In the genomic region with DNA sequence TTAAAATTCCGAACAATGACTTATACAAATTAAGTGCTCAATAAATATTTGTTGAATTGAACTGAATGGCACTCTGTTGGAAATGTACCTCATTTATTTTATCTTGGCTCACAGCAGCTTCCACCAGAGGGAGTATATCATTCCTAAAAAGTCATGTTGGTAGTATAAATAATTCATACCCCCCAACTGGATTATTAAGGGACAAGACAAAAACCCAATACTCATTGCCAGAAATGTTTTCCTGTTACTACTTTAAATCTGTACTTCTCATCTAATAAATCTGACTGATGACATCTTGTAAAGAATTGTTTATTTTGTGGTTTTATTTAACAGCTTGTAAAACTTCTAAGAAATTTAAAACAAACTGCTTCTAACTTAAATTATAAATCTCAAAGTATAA, we compare ENCODE assay signal across 10 cellular contexts.
DNase-seq lines count a peak whose midpoint lies in the region; ATAC-seq and TF ChIP-seq lines count a peak whose summit lies in the region.
"Had no signal": no experiment of that assay in that cellular context is flagged by ENCODE, and none has a peak within 500 bp of the region (broad histone marks: within the 10 kb centered on the region; RNA-seq: fewer than 3 reads in every experiment).

No MANE protein-coding gene starts in this region.

- RAD21 ChIA-PET in HCT116 (lab: Charles Lee; ENCODE audit: low non-redundant PET in 1 of 2, low total read pairs in 2 of 2, uncharacterized antibody in 2 of 2, unreplicated experiment in 2 of 2), result no interaction called here

- H3K9me3 Mint-ChIP-seq in activated CD8-positive, alpha-beta T cell treated with anti-CD3 and anti-CD28 coated beads for 36 hours, result peaks cover 3% of the 10 kb centered on the region
- H3K9me3 Mint-ChIP-seq: activated CD4-positive, alpha-beta T cell treated with anti-CD3 and anti-CD28 coated beads, Interleukin-2, amount 10 ng/mL, durations not matched to agents 24 days and 14 days had no signal

- H4K20me1 ChIP-seq in HCT116 (ENCODE audit: insufficient read depth), result no peaks in the 10 kb centered on the region

- TF ChIP-seq RAD21 in HCT116 (IDR thresholded peaks at IDR 0.05; ENCODE audit: low read depth), result peak; percentile 20; the same call in 1 of the 2 replicates

- no peak overlapping the region for H3K4me3 ChIP-seq in HCT116 (replicated peaks in 1 of 2; ENCODE audit: low read depth in 1 of 2, low read length in 2 of 2)

- H2AFZ ChIP-seq in HCT116 (ENCODE audit: low read depth, low read length, poor library complexity, severe bottlenecking), result no peak overlapping the region

- no peaks in the 10 kb centered on the region for H3K36me3 Mint-ChIP-seq in activated CD8-positive, alpha-beta T cell treated with anti-CD3 and anti-CD28 coated beads for 36 hours (ENCODE audit: low read depth)

- no peaks in the 10 kb centered on the region; a peak in 1 of 4 replicates for H3K36me3 ChIP-seq in HCT116 (ENCODE audit: control insufficient read depth in 1 of 2, insufficient read depth in 2 of 2, low read length in 2 of 2)

- no peak overlapping the region for H3K27ac Mint-ChIP-seq in activated CD8-positive, alpha-beta T cell treated with anti-CD3 and anti-CD28 coated beads for 36 hours
- H3K27ac Mint-ChIP-seq: activated CD4-positive, alpha-beta T cell treated with anti-CD3 and anti-CD28 coated beads, Interleukin-2, amount 10 ng/mL, durations not matched to agents 24 days and 14 days had no signal

- no TSS peak for BruUV-seq in HCT116 (replicated peaks; lab: Mats Ljungman, UMichigan)

- TF ChIP-seq CTCF in AG09319 (IDR thresholded peaks at IDR 0.05; ENCODE audit: low read depth, low read length) (peak; percentile 58), HCT116 (IDR thresholded peaks at IDR 0.05 in 2 of 3, conservative IDR thresholded peaks at IDR 0.05 in 1 of 3; ENCODE audit: borderline replicate concordance in 1 of 3, insufficient read depth in 1 of 3, low read depth in 2 of 3, low read length in 2 of 3) (peak in 2 of 3 experiments; percentile 35 to 47; a peak in 3 of 6 replicates)
- no peak for TF ChIP-seq CTCF in activated CD8-positive, alpha-beta T cell treated with anti-CD3 and anti-CD28 coated beads for 36 hours (IDR thresholded peaks at IDR 0.05)

- no peak overlapping the region for H3K4me2 ChIP-seq in HCT116 (ENCODE audit: low read length)

- no peaks in the 10 kb centered on the region for H3K4me1 ChIP-seq in HCT116 (ENCODE audit: control insufficient read depth in 1 of 2, insufficient read depth in 2 of 2, low read length in 2 of 2)

- H3K9me3 ChIP-seq in HCT116 (ENCODE audit: control insufficient read depth in 1 of 2, insufficient read depth in 1 of 2, low read depth in 1 of 2, low read length in 2 of 2), result no peaks in the 10 kb centered on the region

- CTCF ChIA-PET in HCT116 (lab: Charles Lee), result no interaction called here
- CTCF ChIA-PET in activated CD8-positive, alpha-beta T cell treated with anti-CD3 and anti-CD28 coated beads for 36 hours (lab: Charles Lee), result interaction anchor here (1.6 kb wide), 1 partner anchor 8 kb away, joined by 4 read pairs; no protein-coding TSS in a partner anchor

- no peaks in the 10 kb centered on the region for H3K4me1 Mint-ChIP-seq in activated CD8-positive, alpha-beta T cell treated with anti-CD3 and anti-CD28 coated beads for 36 hours (ENCODE audit: low read depth)
- H3K4me1 Mint-ChIP-seq: activated CD4-positive, alpha-beta T cell treated with anti-CD3 and anti-CD28 coated beads, Interleukin-2, amount 10 ng/mL, durations not matched to agents 24 days and 14 days had no signal

- H3K9ac ChIP-seq in HCT116 (ENCODE audit: low read length), result no peak overlapping the region

- no peak for TF ChIP-seq POLR2A in HCT116 (IDR thresholded peaks at IDR 0.05; ENCODE audit: borderline replicate concordance, extremely low read depth, insufficient read depth, insufficient read length)

- no peak for DNase-seq in AG09319 (ENCODE audit: extremely low read depth, low read depth)
- DNase-seq in HCT116 (ENCODE audit: low read depth, low spot score), result no peak
- peak; percentile 34 for DNase-seq in astrocyte of the hippocampus (ENCODE audit: low read depth, low spot score)
- peak; percentile 28 for DNase-seq in left kidney (ENCODE audit: low read depth, low spot score)
- DNase-seq in activated CD8-positive, alpha-beta T cell treated with anti-CD3 and anti-CD28 coated beads for 36 hours, result no peak
- DNase-seq: activated CD4-positive, alpha-beta T cell treated with anti-CD3 and anti-CD28 coated beads, Interleukin-2, amount 10 ng/mL, durations not matched to agents 24 days and 14 days; Right ventricle myocardium superior had no signal

- ATAC-seq in HCT116 (no peak), HG02840 (IDR thresholded peaks at IDR 0.05; ENCODE audit: low FRiP score, unreplicated experiment) (no peak), HG02973 (IDR thresholded peaks at IDR 0.05; ENCODE audit: unreplicated experiment) (no peak), HG03378 (IDR thresholded peaks at IDR 0.05; ENCODE audit: unreplicated experiment) (no peak)
- no peak for ATAC-seq in activated CD8-positive, alpha-beta T cell treated with anti-CD3 and anti-CD28 coated beads for 36 hours

- no peaks in the 10 kb centered on the region for H3K79me2 ChIP-seq in HCT116 (ENCODE audit: insufficient read depth, low read length)

- no peaks in the 10 kb centered on the region for H3K9me2 ChIP-seq in HCT116 (ENCODE audit: insufficient read depth)

- POLR2A ChIA-PET in HCT116 (lab: Charles Lee), result no interaction called here
- POLR2A ChIA-PET in activated CD8-positive, alpha-beta T cell treated with anti-CD3 and anti-CD28 coated beads for 36 hours (lab: Charles Lee), result no interaction called here

- no peaks in the 10 kb centered on the region for H3K27me3 ChIP-seq in HCT116 (ENCODE audit: insufficient read depth, low read length)

- no peak overlapping the region for H3K4me3 Mint-ChIP-seq in activated CD8-positive, alpha-beta T cell treated with anti-CD3 and anti-CD28 coated beads for 36 hours
- H3K4me3 Mint-ChIP-seq: activated CD4-positive, alpha-beta T cell treated with anti-CD3 and anti-CD28 coated beads, Interleukin-2, amount 10 ng/mL, durations not matched to agents 24 days and 14 days had no signal

- intact Hi-C loops in HCT116 (cut with micrococcal nuclease), result no loop called here
- intact Hi-C loops in activated CD8-positive, alpha-beta T cell treated with anti-CD3 and anti-CD28 coated beads for 36 hours (cut with micrococcal nuclease), result no loop called here

- H3K27me3 Mint-ChIP-seq in activated CD8-positive, alpha-beta T cell treated with anti-CD3 and anti-CD28 coated beads for 36 hours, result no peaks in the 10 kb centered on the region
- H3K27me3 Mint-ChIP-seq: activated CD4-positive, alpha-beta T cell treated with anti-CD3 and anti-CD28 coated beads, Interleukin-2, amount 10 ng/mL, durations not matched to agents 24 days and 14 days had no signal

- H3K27ac ChIP-seq in HCT116 (ENCODE audit: low read depth, low read length), result no peak overlapping the region

TF ChIP-seq in HCT116, 20 proteins besides CTCF, POLR2A, EP300 and RAD21 (continues in another document):
- TF ChIP-seq TCF7L2 (IDR thresholded peaks at IDR 0.05; ENCODE audit: borderline replicate concordance, extremely low read depth, insufficient read depth, insufficient read length) (no peak), SRF (IDR thresholded peaks at IDR 0.05; ENCODE audit: low read depth) (no peak), JUND (IDR thresholded peaks at IDR 0.05) (no peak), EZH2phosphoT487 (IDR thresholded peaks at IDR 0.05; ENCODE audit: borderline replicate concordance) (no peak), POLR2AphosphoS5 (IDR thresholded peaks at IDR 0.05; ENCODE audit: low read depth, low read length) (no peak), ZNF274 (IDR thresholded peaks at IDR 0.05; ENCODE audit: low read depth, low read length) (no peak), ZFX (IDR thresholded peaks at IDR 0.05) (no peak), EGR1 (IDR thresholded peaks at IDR 0.05; ENCODE audit: low read depth) (no peak), SIN3A (IDR thresholded peaks at IDR 0.05; ENCODE audit: low read depth) (no peak), CBX3 (IDR thresholded peaks at IDR 0.05; ENCODE audit: low read depth) (no peak), YY1 (IDR thresholded peaks at IDR 0.05; ENCODE audit: extremely low read depth, insufficient replicate concordance, low read depth, low read length) (no peak), CEBPB (IDR thresholded peaks at IDR 0.05; ENCODE audit: low read depth) (no peak), ELF1 (IDR thresholded peaks at IDR 0.05; ENCODE audit: borderline replicate concordance, low read depth) (no peak), SP1 (IDR thresholded peaks at IDR 0.05; ENCODE audit: low read depth) (no peak), EZH2 (IDR thresholded peaks at IDR 0.05) (no peak), FOSL1 (IDR thresholded peaks at IDR 0.05; ENCODE audit: low read depth) (no peak)
- TF ChIP-seq, protein P1, sequence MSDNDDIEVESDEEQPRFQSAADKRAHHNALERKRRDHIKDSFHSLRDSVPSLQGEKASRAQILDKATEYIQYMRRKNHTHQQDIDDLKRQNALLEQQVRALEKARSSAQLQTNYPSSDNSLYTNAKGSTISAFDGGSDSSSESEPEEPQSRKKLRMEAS (IDR thresholded peaks at IDR 0.05), result no peak
- TF ChIP-seq, protein P2, sequence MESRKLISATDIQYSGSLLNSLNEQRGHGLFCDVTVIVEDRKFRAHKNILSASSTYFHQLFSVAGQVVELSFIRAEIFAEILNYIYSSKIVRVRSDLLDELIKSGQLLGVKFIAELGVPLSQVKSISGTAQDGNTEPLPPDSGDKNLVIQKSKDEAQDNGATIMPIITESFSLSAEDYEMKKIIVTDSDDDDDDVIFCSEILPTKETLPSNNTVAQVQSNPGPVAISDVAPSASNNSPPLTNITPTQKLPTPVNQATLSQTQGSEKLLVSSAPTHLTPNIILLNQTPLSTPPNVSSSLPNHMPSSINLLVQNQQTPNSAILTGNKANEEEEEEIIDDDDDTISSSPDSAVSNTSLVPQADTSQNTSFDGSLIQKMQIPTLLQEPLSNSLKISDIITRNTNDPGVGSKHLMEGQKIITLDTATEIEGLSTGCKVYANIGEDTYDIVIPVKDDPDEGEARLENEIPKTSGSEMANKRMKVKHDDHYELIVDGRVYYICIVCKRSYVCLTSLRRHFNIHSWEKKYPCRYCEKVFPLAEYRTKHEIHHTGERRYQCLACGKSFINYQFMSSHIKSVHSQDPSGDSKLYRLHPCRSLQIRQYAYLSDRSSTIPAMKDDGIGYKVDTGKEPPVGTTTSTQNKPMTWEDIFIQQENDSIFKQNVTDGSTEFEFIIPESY (IDR thresholded peaks at IDR 0.05; ENCODE audit: extremely low read depth, insufficient replicate concordance, low read length), result no peak
- TF ChIP-seq, protein P3, sequence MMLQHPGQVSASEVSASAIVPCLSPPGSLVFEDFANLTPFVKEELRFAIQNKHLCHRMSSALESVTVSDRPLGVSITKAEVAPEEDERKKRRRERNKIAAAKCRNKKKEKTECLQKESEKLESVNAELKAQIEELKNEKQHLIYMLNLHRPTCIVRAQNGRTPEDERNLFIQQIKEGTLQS (IDR thresholded peaks at IDR 0.05), result no peak

Comparison
In these comparisons a context has a peak if more than half of its experiments do, and no peak if none do; other contexts are left out.
1. DNase-seq: peak in astrocyte of the hippocampus (single experiment) and left kidney (single experiment); none in AG09319 (single experiment), HCT116 (single experiment) and activated CD8-positive, alpha-beta T cell treated with anti-CD3 and anti-CD28 coated beads for 36 hours (single experiment).